Comparison of ENCODE assay signal across 1 cellular context in the genomic region with DNA sequence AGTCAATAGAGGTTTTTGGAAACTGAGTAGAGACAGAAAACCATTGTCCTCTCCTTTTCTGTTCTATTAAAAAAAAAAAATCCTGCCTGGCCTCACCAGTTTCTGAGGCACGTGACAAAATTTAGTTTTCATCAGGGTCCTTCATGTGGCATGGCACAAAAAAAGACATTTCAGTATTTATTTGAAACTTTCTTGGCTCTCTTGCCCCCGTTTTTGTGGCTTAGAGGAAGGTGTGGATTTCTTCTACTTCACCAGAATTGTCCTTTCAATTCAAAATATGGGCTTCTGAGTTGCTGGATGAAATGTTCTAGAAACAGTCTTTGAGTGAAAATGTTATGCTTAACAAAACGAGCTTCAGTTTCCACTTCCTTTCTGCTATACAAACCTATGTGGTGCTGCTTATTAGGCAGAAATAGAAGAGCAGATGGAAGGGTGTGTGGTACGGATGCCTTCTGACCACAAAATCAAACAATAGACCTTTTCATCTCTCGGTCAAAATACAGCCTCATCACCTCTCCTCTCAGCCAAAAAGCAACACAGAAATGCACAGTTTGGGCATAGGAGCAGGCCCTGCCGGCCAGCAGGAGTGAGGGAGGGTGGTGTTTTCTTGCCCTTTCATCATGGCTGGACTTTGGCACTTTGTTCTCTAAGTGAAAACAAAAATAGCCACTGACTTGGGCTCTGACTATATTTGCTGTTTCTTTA.
TF ChIP-seq lines count a peak whose summit lies in the region.

No MANE protein-coding gene starts in this region.

TF ChIP-seq in GM12878, 131 proteins besides CTCF, POLR2A, EP300 and RAD21 (continued from another document and continues in another):
- TF ChIP-seq, protein P1, sequence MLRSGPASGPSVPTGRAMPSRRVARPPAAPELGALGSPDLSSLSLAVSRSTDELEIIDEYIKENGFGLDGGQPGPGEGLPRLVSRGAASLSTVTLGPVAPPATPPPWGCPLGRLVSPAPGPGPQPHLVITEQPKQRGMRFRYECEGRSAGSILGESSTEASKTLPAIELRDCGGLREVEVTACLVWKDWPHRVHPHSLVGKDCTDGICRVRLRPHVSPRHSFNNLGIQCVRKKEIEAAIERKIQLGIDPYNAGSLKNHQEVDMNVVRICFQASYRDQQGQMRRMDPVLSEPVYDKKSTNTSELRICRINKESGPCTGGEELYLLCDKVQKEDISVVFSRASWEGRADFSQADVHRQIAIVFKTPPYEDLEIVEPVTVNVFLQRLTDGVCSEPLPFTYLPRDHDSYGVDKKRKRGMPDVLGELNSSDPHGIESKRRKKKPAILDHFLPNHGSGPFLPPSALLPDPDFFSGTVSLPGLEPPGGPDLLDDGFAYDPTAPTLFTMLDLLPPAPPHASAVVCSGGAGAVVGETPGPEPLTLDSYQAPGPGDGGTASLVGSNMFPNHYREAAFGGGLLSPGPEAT (IDR thresholded peaks at IDR 0.05; ENCODE audit: low read depth): no peak
- peak; percentile 85 for TF ChIP-seq MEF2B (IDR thresholded peaks at IDR 0.05; ENCODE audit: partially characterized antibody, poor library complexity, severe bottlenecking)
- TF ChIP-seq ZZZ3 (IDR thresholded peaks at IDR 0.05; ENCODE audit: control insufficient read depth, insufficient read length, low read depth): no peak
- peak; percentile 84 for TF ChIP-seq SPI1 (IDR thresholded peaks at IDR 0.05; ENCODE audit: borderline replicate concordance, insufficient read depth, low read depth, low read length)
- no peak for TF ChIP-seq ESRRA (IDR thresholded peaks at IDR 0.05; ENCODE audit: low read length)
- peak; percentile 72 for TF ChIP-seq ATF7 (IDR thresholded peaks at IDR 0.05; ENCODE audit: low read depth)
- TF ChIP-seq, protein P2, sequence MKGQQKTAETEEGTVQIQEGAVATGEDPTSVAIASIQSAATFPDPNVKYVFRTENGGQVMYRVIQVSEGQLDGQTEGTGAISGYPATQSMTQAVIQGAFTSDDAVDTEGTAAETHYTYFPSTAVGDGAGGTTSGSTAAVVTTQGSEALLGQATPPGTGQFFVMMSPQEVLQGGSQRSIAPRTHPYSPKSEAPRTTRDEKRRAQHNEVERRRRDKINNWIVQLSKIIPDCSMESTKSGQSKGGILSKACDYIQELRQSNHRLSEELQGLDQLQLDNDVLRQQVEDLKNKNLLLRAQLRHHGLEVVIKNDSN (IDR thresholded peaks at IDR 0.05; ENCODE audit: borderline replicate concordance, extremely low read length, insufficient read depth, low read depth, low read length): no peak
- no peak for TF ChIP-seq YY1 (IDR thresholded peaks at IDR 0.05; ENCODE audit: low read depth, low read length)
- 0 out of 2 replicates have a peak, but pooled peaks have one; percentile 28 for TF ChIP-seq ZNF384 (IDR thresholded peaks at IDR 0.05; ENCODE audit: borderline replicate concordance, low read depth, low read length)
- TF ChIP-seq, protein P3, sequence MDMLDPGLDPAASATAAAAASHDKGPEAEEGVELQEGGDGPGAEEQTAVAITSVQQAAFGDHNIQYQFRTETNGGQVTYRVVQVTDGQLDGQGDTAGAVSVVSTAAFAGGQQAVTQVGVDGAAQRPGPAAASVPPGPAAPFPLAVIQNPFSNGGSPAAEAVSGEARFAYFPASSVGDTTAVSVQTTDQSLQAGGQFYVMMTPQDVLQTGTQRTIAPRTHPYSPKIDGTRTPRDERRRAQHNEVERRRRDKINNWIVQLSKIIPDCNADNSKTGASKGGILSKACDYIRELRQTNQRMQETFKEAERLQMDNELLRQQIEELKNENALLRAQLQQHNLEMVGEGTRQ (IDR thresholded peaks at IDR 0.05; ENCODE audit: borderline replicate concordance, low read depth, low read length): no peak; the same call in 1 of the 2 replicates
- no peak for TF ChIP-seq CHD4 (IDR thresholded peaks at IDR 0.05)
- no peak for TF ChIP-seq MEF2A (IDR thresholded peaks at IDR 0.05; ENCODE audit: insufficient read depth, low read depth, low read length)
- TF ChIP-seq, protein P4, sequence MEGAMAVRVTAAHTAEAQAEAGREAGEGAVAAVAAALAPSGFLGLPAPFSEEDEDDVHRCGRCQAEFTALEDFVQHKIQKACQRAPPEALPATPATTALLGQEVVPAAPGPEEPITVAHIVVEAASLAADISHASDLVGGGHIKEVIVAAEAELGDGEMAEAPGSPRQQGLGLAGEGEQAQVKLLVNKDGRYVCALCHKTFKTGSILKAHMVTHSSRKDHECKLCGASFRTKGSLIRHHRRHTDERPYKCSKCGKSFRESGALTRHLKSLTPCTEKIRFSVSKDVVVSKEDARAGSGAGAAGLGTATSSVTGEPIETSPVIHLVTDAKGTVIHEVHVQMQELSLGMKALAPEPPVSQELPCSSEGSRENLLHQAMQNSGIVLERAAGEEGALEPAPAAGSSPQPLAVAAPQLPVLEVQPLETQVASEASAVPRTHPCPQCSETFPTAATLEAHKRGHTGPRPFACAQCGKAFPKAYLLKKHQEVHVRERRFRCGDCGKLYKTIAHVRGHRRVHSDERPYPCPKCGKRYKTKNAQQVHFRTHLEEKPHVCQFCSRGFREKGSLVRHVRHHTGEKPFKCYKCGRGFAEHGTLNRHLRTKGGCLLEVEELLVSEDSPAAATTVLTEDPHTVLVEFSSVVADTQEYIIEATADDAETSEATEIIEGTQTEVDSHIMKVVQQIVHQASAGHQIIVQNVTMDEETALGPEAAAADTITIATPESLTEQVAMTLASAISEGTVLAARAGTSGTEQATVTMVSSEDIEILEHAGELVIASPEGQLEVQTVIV (IDR thresholded peaks at IDR 0.05; ENCODE audit: borderline replicate concordance, partially characterized antibody): no peak
- TF ChIP-seq NFYA (IDR thresholded peaks at IDR 0.05; ENCODE audit: borderline replicate concordance, low read depth, low read length): no peak
- TF ChIP-seq SIX5 (IDR thresholded peaks at IDR 0.05; ENCODE audit: low read depth, low read length, severe bottlenecking): no peak
- TF ChIP-seq SUPT20H (IDR thresholded peaks at IDR 0.05; ENCODE audit: borderline replicate concordance, control insufficient read depth, low read depth, low read length): no peak
- TF ChIP-seq, protein P5, sequence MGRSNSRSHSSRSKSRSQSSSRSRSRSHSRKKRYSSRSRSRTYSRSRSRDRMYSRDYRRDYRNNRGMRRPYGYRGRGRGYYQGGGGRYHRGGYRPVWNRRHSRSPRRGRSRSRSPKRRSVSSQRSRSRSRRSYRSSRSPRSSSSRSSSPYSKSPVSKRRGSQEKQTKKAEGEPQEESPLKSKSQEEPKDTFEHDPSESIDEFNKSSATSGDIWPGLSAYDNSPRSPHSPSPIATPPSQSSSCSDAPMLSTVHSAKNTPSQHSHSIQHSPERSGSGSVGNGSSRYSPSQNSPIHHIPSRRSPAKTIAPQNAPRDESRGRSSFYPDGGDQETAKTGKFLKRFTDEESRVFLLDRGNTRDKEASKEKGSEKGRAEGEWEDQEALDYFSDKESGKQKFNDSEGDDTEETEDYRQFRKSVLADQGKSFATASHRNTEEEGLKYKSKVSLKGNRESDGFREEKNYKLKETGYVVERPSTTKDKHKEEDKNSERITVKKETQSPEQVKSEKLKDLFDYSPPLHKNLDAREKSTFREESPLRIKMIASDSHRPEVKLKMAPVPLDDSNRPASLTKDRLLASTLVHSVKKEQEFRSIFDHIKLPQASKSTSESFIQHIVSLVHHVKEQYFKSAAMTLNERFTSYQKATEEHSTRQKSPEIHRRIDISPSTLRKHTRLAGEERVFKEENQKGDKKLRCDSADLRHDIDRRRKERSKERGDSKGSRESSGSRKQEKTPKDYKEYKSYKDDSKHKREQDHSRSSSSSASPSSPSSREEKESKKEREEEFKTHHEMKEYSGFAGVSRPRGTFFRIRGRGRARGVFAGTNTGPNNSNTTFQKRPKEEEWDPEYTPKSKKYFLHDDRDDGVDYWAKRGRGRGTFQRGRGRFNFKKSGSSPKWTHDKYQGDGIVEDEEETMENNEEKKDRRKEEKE (IDR thresholded peaks at IDR 0.05): no peak
- no peak for TF ChIP-seq KLF5 (IDR thresholded peaks at IDR 0.05; ENCODE audit: partially characterized antibody)
- no peak for TF ChIP-seq MXI1 (IDR thresholded peaks at IDR 0.05; ENCODE audit: low read depth, low read length)
- no peak for TF ChIP-seq ZNF24 (IDR thresholded peaks at IDR 0.05)
- TF ChIP-seq, protein P6, sequence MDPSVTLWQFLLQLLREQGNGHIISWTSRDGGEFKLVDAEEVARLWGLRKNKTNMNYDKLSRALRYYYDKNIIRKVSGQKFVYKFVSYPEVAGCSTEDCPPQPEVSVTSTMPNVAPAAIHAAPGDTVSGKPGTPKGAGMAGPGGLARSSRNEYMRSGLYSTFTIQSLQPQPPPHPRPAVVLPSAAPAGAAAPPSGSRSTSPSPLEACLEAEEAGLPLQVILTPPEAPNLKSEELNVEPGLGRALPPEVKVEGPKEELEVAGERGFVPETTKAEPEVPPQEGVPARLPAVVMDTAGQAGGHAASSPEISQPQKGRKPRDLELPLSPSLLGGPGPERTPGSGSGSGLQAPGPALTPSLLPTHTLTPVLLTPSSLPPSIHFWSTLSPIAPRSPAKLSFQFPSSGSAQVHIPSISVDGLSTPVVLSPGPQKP (IDR thresholded peaks at IDR 0.05; ENCODE audit: low read depth, low read length): no peak
- no peak for TF ChIP-seq YBX1 (IDR thresholded peaks at IDR 0.05)
- TF ChIP-seq MTA3 (IDR thresholded peaks at IDR 0.05; ENCODE audit: borderline replicate concordance, low read length): peak; percentile 71; the same call in 1 of the 2 replicates
- TF ChIP-seq IRF4 (IDR thresholded peaks at IDR 0.05; ENCODE audit: low read depth, low read length): no peak
- TF ChIP-seq CREB1 (IDR thresholded peaks at IDR 0.05; ENCODE audit: low read depth): no peak
- TF ChIP-seq, protein P7, sequence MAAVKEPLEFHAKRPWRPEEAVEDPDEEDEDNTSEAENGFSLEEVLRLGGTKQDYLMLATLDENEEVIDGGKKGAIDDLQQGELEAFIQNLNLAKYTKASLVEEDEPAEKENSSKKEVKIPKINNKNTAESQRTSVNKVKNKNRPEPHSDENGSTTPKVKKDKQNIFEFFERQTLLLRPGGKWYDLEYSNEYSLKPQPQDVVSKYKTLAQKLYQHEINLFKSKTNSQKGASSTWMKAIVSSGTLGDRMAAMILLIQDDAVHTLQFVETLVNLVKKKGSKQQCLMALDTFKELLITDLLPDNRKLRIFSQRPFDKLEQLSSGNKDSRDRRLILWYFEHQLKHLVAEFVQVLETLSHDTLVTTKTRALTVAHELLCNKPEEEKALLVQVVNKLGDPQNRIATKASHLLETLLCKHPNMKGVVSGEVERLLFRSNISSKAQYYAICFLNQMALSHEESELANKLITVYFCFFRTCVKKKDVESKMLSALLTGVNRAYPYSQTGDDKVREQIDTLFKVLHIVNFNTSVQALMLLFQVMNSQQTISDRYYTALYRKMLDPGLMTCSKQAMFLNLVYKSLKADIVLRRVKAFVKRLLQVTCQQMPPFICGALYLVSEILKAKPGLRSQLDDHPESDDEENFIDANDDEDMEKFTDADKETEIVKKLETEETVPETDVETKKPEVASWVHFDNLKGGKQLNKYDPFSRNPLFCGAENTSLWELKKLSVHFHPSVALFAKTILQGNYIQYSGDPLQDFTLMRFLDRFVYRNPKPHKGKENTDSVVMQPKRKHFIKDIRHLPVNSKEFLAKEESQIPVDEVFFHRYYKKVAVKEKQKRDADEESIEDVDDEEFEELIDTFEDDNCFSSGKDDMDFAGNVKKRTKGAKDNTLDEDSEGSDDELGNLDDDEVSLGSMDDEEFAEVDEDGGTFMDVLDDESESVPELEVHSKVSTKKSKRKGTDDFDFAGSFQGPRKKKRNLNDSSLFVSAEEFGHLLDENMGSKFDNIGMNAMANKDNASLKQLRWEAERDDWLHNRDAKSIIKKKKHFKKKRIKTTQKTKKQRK (IDR thresholded peaks at IDR 0.05; ENCODE audit: low read depth, low read length): no peak
- no peak; the same call in 1 of the 2 replicates for TF ChIP-seq IKZF1 (conservative IDR thresholded peaks at IDR 0.05)
- peak; percentile 69 for TF ChIP-seq DPF2 (IDR thresholded peaks at IDR 0.05)
- TF ChIP-seq TCF7 (IDR thresholded peaks at IDR 0.05; ENCODE audit: borderline replicate concordance): no peak
- no peak for TF ChIP-seq ZBED1 (IDR thresholded peaks at IDR 0.05; ENCODE audit: borderline replicate concordance)
- TF ChIP-seq FOXK2 (IDR thresholded peaks at IDR 0.05): no peak
- TF ChIP-seq ETV6 (conservative IDR thresholded peaks at IDR 0.05 in 1 of 2, IDR thresholded peaks at IDR 0.05 in 1 of 2; ENCODE audit: borderline replicate concordance in 1 of 2, low read depth in 1 of 2): peak in 1 of 2 experiments; percentile 58; a peak in 1 of 4 replicates
- peak; percentile 55; the same call in 1 of the 2 replicates for TF ChIP-seq CBX5 (IDR thresholded peaks at IDR 0.05; ENCODE audit: low read depth)
- TF ChIP-seq HCFC1 (IDR thresholded peaks at IDR 0.05; ENCODE audit: low read length): no peak
- TF ChIP-seq SMAD5 (IDR thresholded peaks at IDR 0.05; ENCODE audit: low read depth): no peak
- TF ChIP-seq, protein P8, sequence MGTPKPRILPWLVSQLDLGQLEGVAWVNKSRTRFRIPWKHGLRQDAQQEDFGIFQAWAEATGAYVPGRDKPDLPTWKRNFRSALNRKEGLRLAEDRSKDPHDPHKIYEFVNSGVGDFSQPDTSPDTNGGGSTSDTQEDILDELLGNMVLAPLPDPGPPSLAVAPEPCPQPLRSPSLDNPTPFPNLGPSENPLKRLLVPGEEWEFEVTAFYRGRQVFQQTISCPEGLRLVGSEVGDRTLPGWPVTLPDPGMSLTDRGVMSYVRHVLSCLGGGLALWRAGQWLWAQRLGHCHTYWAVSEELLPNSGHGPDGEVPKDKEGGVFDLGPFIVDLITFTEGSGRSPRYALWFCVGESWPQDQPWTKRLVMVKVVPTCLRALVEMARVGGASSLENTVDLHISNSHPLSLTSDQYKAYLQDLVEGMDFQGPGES (IDR thresholded peaks at IDR 0.05): no peak
- TF ChIP-seq, protein P9, sequence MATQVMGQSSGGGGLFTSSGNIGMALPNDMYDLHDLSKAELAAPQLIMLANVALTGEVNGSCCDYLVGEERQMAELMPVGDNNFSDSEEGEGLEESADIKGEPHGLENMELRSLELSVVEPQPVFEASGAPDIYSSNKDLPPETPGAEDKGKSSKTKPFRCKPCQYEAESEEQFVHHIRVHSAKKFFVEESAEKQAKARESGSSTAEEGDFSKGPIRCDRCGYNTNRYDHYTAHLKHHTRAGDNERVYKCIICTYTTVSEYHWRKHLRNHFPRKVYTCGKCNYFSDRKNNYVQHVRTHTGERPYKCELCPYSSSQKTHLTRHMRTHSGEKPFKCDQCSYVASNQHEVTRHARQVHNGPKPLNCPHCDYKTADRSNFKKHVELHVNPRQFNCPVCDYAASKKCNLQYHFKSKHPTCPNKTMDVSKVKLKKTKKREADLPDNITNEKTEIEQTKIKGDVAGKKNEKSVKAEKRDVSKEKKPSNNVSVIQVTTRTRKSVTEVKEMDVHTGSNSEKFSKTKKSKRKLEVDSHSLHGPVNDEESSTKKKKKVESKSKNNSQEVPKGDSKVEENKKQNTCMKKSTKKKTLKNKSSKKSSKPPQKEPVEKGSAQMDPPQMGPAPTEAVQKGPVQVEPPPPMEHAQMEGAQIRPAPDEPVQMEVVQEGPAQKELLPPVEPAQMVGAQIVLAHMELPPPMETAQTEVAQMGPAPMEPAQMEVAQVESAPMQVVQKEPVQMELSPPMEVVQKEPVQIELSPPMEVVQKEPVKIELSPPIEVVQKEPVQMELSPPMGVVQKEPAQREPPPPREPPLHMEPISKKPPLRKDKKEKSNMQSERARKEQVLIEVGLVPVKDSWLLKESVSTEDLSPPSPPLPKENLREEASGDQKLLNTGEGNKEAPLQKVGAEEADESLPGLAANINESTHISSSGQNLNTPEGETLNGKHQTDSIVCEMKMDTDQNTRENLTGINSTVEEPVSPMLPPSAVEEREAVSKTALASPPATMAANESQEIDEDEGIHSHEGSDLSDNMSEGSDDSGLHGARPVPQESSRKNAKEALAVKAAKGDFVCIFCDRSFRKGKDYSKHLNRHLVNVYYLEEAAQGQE (IDR thresholded peaks at IDR 0.05; ENCODE audit: low read depth, low read length): no peak
- no peak for TF ChIP-seq SMC3 (IDR thresholded peaks at IDR 0.05; ENCODE audit: borderline replicate concordance, low read length)
- no peak for TF ChIP-seq BCL11A (IDR thresholded peaks at IDR 0.05; ENCODE audit: low read depth, low read length)
- no peak for TF ChIP-seq SREBF1 (IDR thresholded peaks at IDR 0.05; ENCODE audit: low read length)
- no peak for TF ChIP-seq ZNF622 (IDR thresholded peaks at IDR 0.05)
- TF ChIP-seq BRCA1 (IDR thresholded peaks at IDR 0.05; ENCODE audit: low read depth, low read length): no peak
